1 cellular context compared by ENCODE assay signal in the genomic region with DNA sequence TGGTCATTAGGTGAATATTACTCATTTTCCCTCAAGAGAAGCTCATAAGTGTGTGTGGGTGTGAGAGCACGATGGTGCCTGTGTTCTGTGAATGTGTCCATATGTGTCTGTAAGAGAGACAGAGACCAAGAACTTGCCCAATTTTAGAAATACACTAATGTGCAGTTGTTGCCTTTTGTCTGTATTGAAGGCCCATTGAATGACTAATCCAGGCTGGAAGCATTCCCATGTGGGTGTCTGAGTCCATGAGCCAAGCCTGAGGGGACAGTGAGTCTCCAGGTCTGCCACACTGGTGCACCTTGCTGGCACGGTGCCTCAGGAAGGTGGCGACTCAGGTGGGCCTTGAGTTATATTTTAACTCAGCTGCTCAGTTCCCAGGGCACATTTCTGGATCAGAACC.
TF ChIP-seq lines count a peak whose summit lies in the region.

No MANE protein-coding gene starts in this region.

TF ChIP-seq in endothelial cell of umbilical vein, 7 proteins besides CTCF, POLR2A, EP300 and RAD21 (continued from another document):
- TF ChIP-seq, protein P1, sequence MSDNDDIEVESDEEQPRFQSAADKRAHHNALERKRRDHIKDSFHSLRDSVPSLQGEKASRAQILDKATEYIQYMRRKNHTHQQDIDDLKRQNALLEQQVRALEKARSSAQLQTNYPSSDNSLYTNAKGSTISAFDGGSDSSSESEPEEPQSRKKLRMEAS (IDR thresholded peaks at IDR 0.05; ENCODE audit: insufficient read depth, insufficient read length) = no peak
